14 cellular contexts compared by ENCODE assay signal in genomic region chr1:61960999-61961398, GRCh38.
DNase-seq lines count a peak whose midpoint lies in the region; ATAC-seq and TF ChIP-seq lines count a peak whose summit lies in the region.
"Had no signal": no experiment of that assay in that cellular context is flagged by ENCODE, and none has a peak within 500 bp of the region (broad histone marks: within the 10 kb centered on the region; RNA-seq: fewer than 3 reads in every experiment).

No MANE protein-coding gene starts in this region.

- TF ChIP-seq CTCF in nephron (IDR thresholded peaks at IDR 0.05; ENCODE audit: unreplicated experiment in 3 of 3) (no peak), type B pancreatic cell (conservative IDR thresholded peaks at IDR 0.05) (no peak)

- H3K9me3 Mint-ChIP-seq in nephron: no peaks in the 10 kb centered on the region
- no peaks in the 10 kb centered on the region for H3K9me3 Mint-ChIP-seq in type B pancreatic cell
- H3K9me3 Mint-ChIP-seq: CD4-positive, alpha-beta T cell had no signal

- H3K36me3 Mint-ChIP-seq in nephron (ENCODE audit: low read depth) (no peaks in the 10 kb centered on the region), type B pancreatic cell (peaks cover 12% of the 10 kb centered on the region)

- H3K27me3 Mint-ChIP-seq in nephron (ENCODE audit: low read depth) (peaks cover 3% of the 10 kb centered on the region), type B pancreatic cell (no peaks in the 10 kb centered on the region)
- H3K27me3 Mint-ChIP-seq: B cell; CD4-positive, alpha-beta T cell had no signal

- no peak for ATAC-seq in HG02870 (IDR thresholded peaks at IDR 0.05; ENCODE audit: unreplicated experiment)
- ATAC-seq: GM12878 had no signal

- TF ChIP-seq EP300 in Ishikawa (IDR thresholded peaks at IDR 0.05; ENCODE audit: borderline replicate concordance): no peak

- H3K27ac Mint-ChIP-seq in nephron (peak overlapping the region; percentile 14 to 85 (median 62)), type B pancreatic cell (peak overlapping the region; percentile 36)
- H3K27ac Mint-ChIP-seq: B cell; CD4-positive, alpha-beta T cell had no signal

- DNase-seq in SW480 (ENCODE audit: low spot score): peak; percentile 26
- no peak for DNase-seq in type B pancreatic cell (ENCODE audit: extremely low spot score, unreplicated experiment)
- no peak for DNase-seq in superior temporal gyrus (ENCODE audit: extremely low spot score)
- no peak for DNase-seq in dedifferentiated amniotic fluid mesenchymal stem cell (ENCODE audit: extremely low spot score)
- DNase-seq: C1 segment of cervical spinal cord; Calu3; CD4-positive, alpha-beta T cell; DMS 273 treated with DMSO at 0.1 percent for 48 hours; GM23248 had no signal

- H3K4me3 Mint-ChIP-seq in nephron: no peak overlapping the region
- H3K4me3 Mint-ChIP-seq in type B pancreatic cell: no peak overlapping the region
- H3K4me3 Mint-ChIP-seq: B cell; CD4-positive, alpha-beta T cell had no signal

- no peak for TF ChIP-seq RAD21 in Ishikawa (IDR thresholded peaks at IDR 0.05; ENCODE audit: low read depth)

- H3K4me1 Mint-ChIP-seq in nephron (peaks cover 4% of the 10 kb centered on the region), type B pancreatic cell (ENCODE audit: unreplicated experiment) (peaks cover 12% of the 10 kb centered on the region)
- H3K4me1 Mint-ChIP-seq: B cell had no signal

TF ChIP-seq in Ishikawa, 13 proteins besides CTCF, POLR2A, EP300 and RAD21:
- TF ChIP-seq NFIC (IDR thresholded peaks at IDR 0.05): peak; percentile 70
- no peak for TF ChIP-seq EGR1 (IDR thresholded peaks at IDR 0.05)
- no peak for TF ChIP-seq MAX (IDR thresholded peaks at IDR 0.05)
- peak; percentile 33; the same call in 1 of the 2 replicates for TF ChIP-seq TEAD4 (IDR thresholded peaks at IDR 0.05)
TF ChIP-seq in Ishikawa: peak in this region for 2.
